In genomic region chr12:25958254-25959068, GRCh38 we compare ENCODE assay signal across 9 cellular contexts. TPM values are rescaled to one million over a fixed set of nuclear protein-coding genes. Genes with fewer than 3 reads are reported as not detected.
DNase-seq lines count a peak whose midpoint lies in the region; ATAC-seq, FAIRE-seq and TF ChIP-seq lines count a peak whose summit lies in the region.
"Had no signal": no experiment of that assay in that cellular context is flagged by ENCODE, and none has a peak within 500 bp of the region (broad histone marks: within the 10 kb centered on the region; RNA-seq: fewer than 3 reads in every experiment).

RASSF8 (plus strand) TSS chr12:25958682; CDS start chr12:26055344, 96,662 bp downstream.

- no peak for FAIRE-seq in GM19239 (lab: Jason Lieb, UNC)
- FAIRE-seq: islet of Langerhans had no signal

- no peaks in the 10 kb centered on the region for H3K36me3 ChIP-seq in right atrium auricular region

- H3K9me3 ChIP-seq in right atrium auricular region: no peaks in the 10 kb centered on the region

- no peaks in the 10 kb centered on the region for H3K27me3 ChIP-seq in right atrium auricular region

- no peak for TF ChIP-seq CTCF in right atrium auricular region (IDR thresholded peaks at IDR 0.05)

- peak within 1 kb of the TSS; percentile 94 to 99 for H3K27ac ChIP-seq in right atrium auricular region

- peaks cover 0 to 38% of the 10 kb centered on the region in 2 donors for H3K4me1 ChIP-seq in right atrium auricular region

- H3K4me3 ChIP-seq in right atrium auricular region: peak within 1 kb of the TSS; percentile 85 to 86

- ATAC-seq in HG03175 (IDR thresholded peaks at IDR 0.05; ENCODE audit: unreplicated experiment): peak; percentile 81

- DNase-seq in COLO829 (ENCODE audit: low spot score) (peak; percentile 14), GM19239 (ENCODE audit: insufficient read length, low spot score) (peak; percentile 84), NOMO-1 (lab: John Stamatoyannopoulos, UW; ENCODE audit: unreplicated experiment in 2 of 2) (peak; percentile 49 to 59), astrocyte of the hippocampus (ENCODE audit: low read depth, low spot score) (peak; percentile 95), right atrium auricular region (ENCODE audit: low spot score) (peak; percentile 67), pons (ENCODE audit: low spot score) (peak; percentile 57), NCI-H128 (lab: John Stamatoyannopoulos, UW; ENCODE audit: unreplicated experiment) (no peak)

RNA-seq across cellular contexts. Expression of gene RASSF8, which starts in this region (rescaled TPM):
- 10 to 100 TPM; 44.4 to 67.4 TPM for total RNA-seq in right atrium auricular region
